Comparison of ENCODE assay signal across 12 cellular contexts in genomic region chr11:117900144-117900651, GRCh38. TPM values are rescaled to one million over a fixed set of nuclear protein-coding genes. Genes with fewer than 3 reads are reported as not detected.
DNase-seq lines count a peak whose midpoint lies in the region; ATAC-seq and TF ChIP-seq lines count a peak whose summit lies in the region.
"Had no signal": no experiment of that assay in that cellular context is flagged by ENCODE, and none has a peak within 500 bp of the region (broad histone marks: within the 10 kb centered on the region; RNA-seq: fewer than 3 reads in every experiment).

No MANE protein-coding gene starts in this region.

- POLR2A ChIA-PET in MCF 10A (lab: Yijun Ruan, JAX) = interaction anchor here (1.7 kb wide), 1 partner anchor 8 kb away, joined by 4 read pairs; no protein-coding TSS in a partner anchor

- intact Hi-C loops in mammary epithelial cell (cut with micrococcal nuclease) (no loop called here), MCF 10A (cut with micrococcal nuclease) (no loop called here)

- no peak overlapping the region for H3K4me2 ChIP-seq in mammary epithelial cell (ENCODE audit: insufficient read depth, low read depth, low read length)

- CTCF ChIA-PET in mammary epithelial cell (lab: Charles Lee; ENCODE audit: low non-redundant PET) = no interaction called here
- CTCF ChIA-PET in MCF 10A (lab: Yijun Ruan, JAX) = interaction anchor here (0.7 to 1.3 kb wide), 3 partner anchors 47 to 1601 kb away, joined by 3 to 4 read pairs (median 3); no protein-coding TSS in a partner anchor

- H3K4me3 Mint-ChIP-seq in MCF 10A (ENCODE audit: unreplicated experiment) = no peak overlapping the region
- no peak overlapping the region for H3K4me3 Mint-ChIP-seq in activated naive CD8-positive, alpha-beta T cell treated with anti-CD3 and anti-CD28 coated beads, Interleukin-2, amount 50 U/mL, for 24 hours
- no peak overlapping the region for H3K4me3 Mint-ChIP-seq in stimulated activated effector memory CD8-positive, alpha-beta T cell treated with anti-CD3 and anti-CD28 coated beads, Interleukin-12 subunit alpha, Interleukin-12 subunit beta, amount 100 ng/mL, for 72 hours

- no peaks in the 10 kb centered on the region for H3K79me2 ChIP-seq in mammary epithelial cell (ENCODE audit: insufficient read depth, low read length)

- H2AFZ ChIP-seq in mammary epithelial cell (ENCODE audit: low read depth, low read length) = peak overlapping the region; percentile 53

- H3K9me3 Mint-ChIP-seq in MCF 10A (ENCODE audit: unreplicated experiment) = no peaks in the 10 kb centered on the region
- H3K9me3 Mint-ChIP-seq in activated naive CD8-positive, alpha-beta T cell treated with anti-CD3 and anti-CD28 coated beads, Interleukin-2, amount 50 U/mL, for 24 hours = no peaks in the 10 kb centered on the region
- no peaks in the 10 kb centered on the region for H3K9me3 Mint-ChIP-seq in stimulated activated effector memory CD8-positive, alpha-beta T cell treated with anti-CD3 and anti-CD28 coated beads, Interleukin-12 subunit alpha, Interleukin-12 subunit beta, amount 100 ng/mL, for 72 hours

- H3K36me3 ChIP-seq in mammary epithelial cell (ENCODE audit: insufficient read depth, low read length) = no peaks in the 10 kb centered on the region

- H3K4me1 ChIP-seq in mammary epithelial cell (ENCODE audit: insufficient read depth, low read length) = peaks cover 6% of the 10 kb centered on the region

- no TSS peak for BruUV-seq in mammary epithelial cell (replicated peaks; lab: Mats Ljungman, UMichigan)
- no TSS peak for BruUV-seq in MCF 10A (replicated peaks; lab: Mats Ljungman, UMichigan)

- in situ Hi-C loops in mammary epithelial cell (cut with MboI; ENCODE audit: low sequenced_read_pairs in 2 of 2) = no loop called here

- no peak overlapping the region for H3K27ac ChIP-seq in mammary epithelial cell (ENCODE audit: insufficient read depth, low read depth, low read length)

- 75% methylated on average over 3 of the region's 3 CpGs for WGBS in mammary epithelial cell (ENCODE audit: low coverage, missing lambda C conversion rate)

- H4K20me1 ChIP-seq in mammary epithelial cell (ENCODE audit: insufficient read depth, low read length) = no peaks in the 10 kb centered on the region

- H3K4me1 Mint-ChIP-seq in MCF 10A (ENCODE audit: insufficient read depth, unreplicated experiment) = no peaks in the 10 kb centered on the region
- H3K4me1 Mint-ChIP-seq in activated naive CD8-positive, alpha-beta T cell treated with anti-CD3 and anti-CD28 coated beads, Interleukin-2, amount 50 U/mL, for 24 hours = peaks cover 8% of the 10 kb centered on the region
- peaks cover 5% of the 10 kb centered on the region for H3K4me1 Mint-ChIP-seq in stimulated activated effector memory CD8-positive, alpha-beta T cell treated with anti-CD3 and anti-CD28 coated beads, Interleukin-12 subunit alpha, Interleukin-12 subunit beta, amount 100 ng/mL, for 72 hours

- no peak overlapping the region for H3K4me3 ChIP-seq in mammary epithelial cell (replicated peaks in 1 of 3; ENCODE audit: insufficient read depth in 1 of 3, low read depth in 2 of 3, low read length in 3 of 3)

- dilution Hi-C loops in mammary epithelial cell (cut with HindIII; ENCODE audit: low sequenced_read_pairs) = loop anchor here (5.0 kb wide), 1 partner anchor 57 kb away; no protein-coding TSS in a partner anchor

- ATAC-seq in HG02943 (IDR thresholded peaks at IDR 0.05; ENCODE audit: low read depth, unreplicated experiment) = peak; percentile 59
- ATAC-seq in activated naive CD8-positive, alpha-beta T cell treated with anti-CD3 and anti-CD28 coated beads, Interleukin-2, amount 50 U/mL, for 24 hours = peak; percentile 40
- ATAC-seq in stimulated activated effector memory CD8-positive, alpha-beta T cell treated with anti-CD3 and anti-CD28 coated beads, Interleukin-12 subunit alpha, Interleukin-12 subunit beta, amount 100 ng/mL, for 72 hours = peak; percentile 47
- ATAC-seq: HCT116 had no signal

- no peak overlapping the region for H3K27ac Mint-ChIP-seq in MCF 10A (ENCODE audit: low read depth, unreplicated experiment)
- H3K27ac Mint-ChIP-seq in activated naive CD8-positive, alpha-beta T cell treated with anti-CD3 and anti-CD28 coated beads, Interleukin-2, amount 50 U/mL, for 24 hours = no peak overlapping the region
- H3K27ac Mint-ChIP-seq in stimulated activated effector memory CD8-positive, alpha-beta T cell treated with anti-CD3 and anti-CD28 coated beads, Interleukin-12 subunit alpha, Interleukin-12 subunit beta, amount 100 ng/mL, for 72 hours = no peak overlapping the region

- no peaks in the 10 kb centered on the region for H3K9me3 ChIP-seq in mammary epithelial cell (replicated peaks; ENCODE audit: insufficient read depth, low read length)

- H3K27me3 Mint-ChIP-seq in MCF 10A (ENCODE audit: insufficient read depth, unreplicated experiment) = peaks cover 20% of the 10 kb centered on the region
- no peaks in the 10 kb centered on the region for H3K27me3 Mint-ChIP-seq in activated naive CD8-positive, alpha-beta T cell treated with anti-CD3 and anti-CD28 coated beads, Interleukin-2, amount 50 U/mL, for 24 hours

- H3K27me3 ChIP-seq in mammary epithelial cell (ENCODE audit: insufficient read depth, low read length) = peaks cover 4% of the 10 kb centered on the region

- no peak for TF ChIP-seq CTCF in mammary epithelial cell (conservative IDR thresholded peaks at IDR 0.05 in 1 of 2, IDR thresholded peaks at IDR 0.05 in 1 of 2; ENCODE audit: extremely low read depth in 1 of 2, insufficient read depth in 1 of 2, low read depth in 1 of 2, low read length in 2 of 2)
- no peak for TF ChIP-seq CTCF in MCF 10A (IDR thresholded peaks at IDR 0.05; ENCODE audit: unreplicated experiment)

- no peaks in the 10 kb centered on the region for H3K36me3 Mint-ChIP-seq in MCF 10A (ENCODE audit: insufficient read depth, unreplicated experiment)
- no peaks in the 10 kb centered on the region for H3K36me3 Mint-ChIP-seq in activated naive CD8-positive, alpha-beta T cell treated with anti-CD3 and anti-CD28 coated beads, Interleukin-2, amount 50 U/mL, for 24 hours (ENCODE audit: low read depth)
- H3K36me3 Mint-ChIP-seq in stimulated activated effector memory CD8-positive, alpha-beta T cell treated with anti-CD3 and anti-CD28 coated beads, Interleukin-12 subunit alpha, Interleukin-12 subunit beta, amount 100 ng/mL, for 72 hours = no peaks in the 10 kb centered on the region

- no peak overlapping the region for H3K9ac ChIP-seq in mammary epithelial cell (ENCODE audit: insufficient read depth, low read length)

- DNase-seq in mammary epithelial cell = no peak
- DNase-seq in MCF 10A (ENCODE audit: unreplicated experiment) = no peak
- DNase-seq in activated naive CD8-positive, alpha-beta T cell treated with anti-CD3 and anti-CD28 coated beads, Interleukin-2, amount 50 U/mL, for 24 hours = no peak
- no peak for DNase-seq in stimulated activated effector memory CD8-positive, alpha-beta T cell treated with anti-CD3 and anti-CD28 coated beads, Interleukin-12 subunit alpha, Interleukin-12 subunit beta, amount 100 ng/mL, for 72 hours (ENCODE audit: low spot score in 2 of 2)
- no peak for DNase-seq in HUDEP-2 (lab: John Stamatoyannopoulos, UW; ENCODE audit: unreplicated experiment in 76 of 76)
- DNase-seq in activated CD4-positive, alpha-beta T cell treated with anti-CD3 and anti-CD28 coated beads, Interleukin-2, amount 50 U/mL, for 4 hours = no peak
- no peak for DNase-seq in stimulated activated CD4-positive, alpha-beta T cell treated with anti-CD3 and anti-CD28 coated beads, Interleukin-15, amount 100 ng/mL, for 24 hours
- DNase-seq: caudate nucleus, NCI-H226, trophoblast cell had no signal

RNA-seq across cellular contexts. Expression of gene FXYD6, which starts 23.7 kb away (rescaled TPM):
- total RNA-seq in mammary epithelial cell (under 1 TPM in 1 of 2 donors, not detected in 1; 0.21 TPM), MCF 10A (2022) (not detected in 2 replicates)
- 0.35 TPM for polyA plus RNA-seq in mammary epithelial cell
- not detected for polyA minus RNA-seq in mammary epithelial cell

RNA-seq across cellular contexts. Expression of gene TMPRSS13, which starts 29.0 kb away (rescaled TPM):
- total RNA-seq in mammary epithelial cell = under 1 TPM in 1 of 2 donors, not detected in 1; under 0.01 TPM
- 0.12 TPM for polyA plus RNA-seq in mammary epithelial cell
- polyA minus RNA-seq in mammary epithelial cell = not detected
- total RNA-seq in MCF 10A (2022) = not detected in 2 replicates
